Comparison of ENCODE assay signal across 8 cellular contexts in the genomic region with DNA sequence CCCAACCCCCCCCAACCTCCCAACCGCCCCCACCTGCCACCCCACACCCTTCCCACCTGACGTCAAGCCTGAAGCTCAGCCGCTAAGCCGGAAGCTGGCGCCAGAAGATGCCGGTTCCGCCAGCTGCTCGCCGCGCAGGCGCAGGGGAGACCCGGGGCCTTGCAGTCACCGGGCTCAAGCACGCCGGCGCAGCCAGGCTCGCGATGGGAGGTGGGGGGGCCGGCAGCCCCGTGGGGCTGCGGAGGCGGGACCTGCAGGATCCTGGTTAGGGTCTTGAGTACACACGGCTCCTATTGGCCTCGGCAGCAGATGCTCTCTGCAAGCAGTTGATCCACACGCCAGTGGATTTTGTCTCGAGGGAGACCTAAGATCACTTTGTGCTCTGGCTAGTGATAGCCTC. TPM values are rescaled to one million over a fixed set of nuclear protein-coding genes. Genes with fewer than 3 reads are reported as not detected.
A peak's percentile ranks its signal among the peaks of the same experiment; 100 is the strongest.
DNase-seq lines count a peak whose midpoint lies in the region; ATAC-seq and TF ChIP-seq lines count a peak whose summit lies in the region.

A gene (minus strand): TSS at position 109 of the 400 bp plus-strand sequence. CDS start 4,268 bp downstream, outside the sequence.

- ATAC-seq in HG03175 (IDR thresholded peaks at IDR 0.05; ENCODE audit: unreplicated experiment) (peak; percentile 71), activated B cell treated with CpG ODN at 0.5 μM for 24 hours (ENCODE audit: low read depth) (peak; percentile 72)

- DNase-seq in AG08396 (ENCODE audit: low spot score) (peak; percentile 97), NCI-H226 (peak; percentile 87), activated B cell treated with CpG ODN at 0.5 μM for 24 hours (peak; percentile 86), iris pigment epithelial cell (ENCODE audit: low read depth) (peak; percentile 95)
- DNase-seq in central memory CD4-positive, alpha-beta T cell, result peak; percentile 94
- DNase-seq in stimulated activated CD4-positive, alpha-beta T cell treated with anti-CD3 and anti-CD28 coated beads, Interleukin-12 subunit alpha, Interleukin-12 subunit beta, amount 100 ng/mL, for 24 hours (ENCODE audit: low read depth in 2 of 2), result peak; percentile 81

- peaks cover 74% of the 10 kb centered on the region for H3K4me1 Mint-ChIP-seq in activated B cell treated with CpG ODN at 0.5 μM for 24 hours

- in situ Hi-C loops in GM18951 (cut with MboI; ENCODE audit: low sequenced_read_pairs, unreplicated experiment), result no loop called here

- peak; percentile 79 for TF ChIP-seq POLR2A in GM18951 (IDR thresholded peaks at IDR 0.05; ENCODE audit: extremely low read depth, insufficient read depth, insufficient read length)

- no peaks in the 10 kb centered on the region for H3K9me3 Mint-ChIP-seq in activated B cell treated with CpG ODN at 0.5 μM for 24 hours

- TF ChIP-seq CTCF in activated B cell treated with CpG ODN at 0.5 μM for 24 hours (IDR thresholded peaks at IDR 0.05), result no peak

- intact Hi-C loops in activated B cell treated with CpG ODN at 0.5 μM for 24 hours (cut with micrococcal nuclease), result loop anchor here (1.0 to 5.0 kb wide), 3 partner anchors 947 to 1648 kb away; a partner anchor contains a TSS

- H3K27me3 Mint-ChIP-seq in activated B cell treated with CpG ODN at 0.5 μM for 24 hours, result no peaks in the 10 kb centered on the region

- peaks cover 15% of the 10 kb centered on the region for H3K36me3 Mint-ChIP-seq in activated B cell treated with CpG ODN at 0.5 μM for 24 hours (ENCODE audit: low read depth)

- POLR2A ChIA-PET in activated B cell treated with CpG ODN at 0.5 μM for 24 hours (lab: Charles Lee), result interaction anchor here (1.0 kb wide), 1 partner anchor 946 kb away, joined by 3 read pairs; no protein-coding TSS in a partner anchor

- CTCF ChIA-PET in activated B cell treated with CpG ODN at 0.5 μM for 24 hours (lab: Charles Lee), result no interaction called here

- H3K27ac Mint-ChIP-seq in activated B cell treated with CpG ODN at 0.5 μM for 24 hours, result peak within 1 kb of the TSS; percentile 96

- H3K4me3 Mint-ChIP-seq in activated B cell treated with CpG ODN at 0.5 μM for 24 hours, result peak within 1 kb of the TSS; percentile 88

RNA-seq across cellular contexts. Expression of the gene that starts here (rescaled TPM):
- total RNA-seq in activated B cell treated with CpG ODN at 0.5 μM for 24 hours, result 12.1 and 14.8 TPM in 2 replicates

Comparison
In these comparisons a context has a peak if more than half of its experiments do, and no peak if none do; other contexts are left out.
1. Peak in every context shown above with its lines: DNase-seq and ATAC-seq.